ENCODE assay signal across 26 cellular contexts in genomic region chr1:12631571-12631970, GRCh38. TPM values are rescaled to one million over a fixed set of nuclear protein-coding genes. Genes with fewer than 3 reads are reported as not detected.
"Had no signal": no experiment of that assay in that cellular context is flagged by ENCODE, and none has a peak within 500 bp of the region (broad histone marks: within the 10 kb centered on the region; RNA-seq: fewer than 3 reads in every experiment).

No MANE protein-coding gene starts in this region.

- H3K4me2 ChIP-seq: KMS-11, SK-N-SH had no signal

- H3K9ac ChIP-seq: KMS-11, SK-N-SH had no signal

- ATAC-seq: K562, T-cell had no signal

- H3K9me3 ChIP-seq: SK-N-SH had no signal

- H3K27ac ChIP-seq: HL-60, KMS-11 had no signal

- H3K4me3 ChIP-seq: K562 had no signal

- FAIRE-seq: HTR-8/SVneo, K562, RCC 7860 had no signal

- DNase-seq: MM.1S, NCI-H1092, NCI-H1105 treated with DMSO at 0.1 percent for 48 hours, NCI-H1417 treated with DMSO at 0.1 percent for 48 hours, NCI-H146, NCI-H1694 treated with DMSO at 0.1 percent for 48 hours, NCI-H2029, NCI-H2081 treated with DMSO at 0.1 percent for 48 hours, NCI-H2171 treated with DMSO at 0.1 percent for 48 hours, NCI-H345, NCI-H446 treated with DMSO at 0.1 percent for 48 hours, NCI-H510A treated with DMSO at 0.1 percent for 48 hours, NCI-H526 treated with DMSO at 0.1 percent for 48 hours, NCI-H774, RPMI8226, SK-N-SH, SW 1271, T-cell had no signal

RNA-seq across cellular contexts. Expression of gene AADACL4, which starts 12.3 kb away (rescaled TPM):
- total RNA-seq: K562, M059J, SK-MEL-5, T-cell had no signal
- polyA plus RNA-seq: IgD-negative memory B cell, K562 had no signal

RNA-seq across cellular contexts. Expression of gene DHRS3, which starts 13.6 kb away (rescaled TPM):
- total RNA-seq: SK-MEL-5 had no signal
